ENCODE assay signal across 9 cellular contexts in the genomic region with DNA sequence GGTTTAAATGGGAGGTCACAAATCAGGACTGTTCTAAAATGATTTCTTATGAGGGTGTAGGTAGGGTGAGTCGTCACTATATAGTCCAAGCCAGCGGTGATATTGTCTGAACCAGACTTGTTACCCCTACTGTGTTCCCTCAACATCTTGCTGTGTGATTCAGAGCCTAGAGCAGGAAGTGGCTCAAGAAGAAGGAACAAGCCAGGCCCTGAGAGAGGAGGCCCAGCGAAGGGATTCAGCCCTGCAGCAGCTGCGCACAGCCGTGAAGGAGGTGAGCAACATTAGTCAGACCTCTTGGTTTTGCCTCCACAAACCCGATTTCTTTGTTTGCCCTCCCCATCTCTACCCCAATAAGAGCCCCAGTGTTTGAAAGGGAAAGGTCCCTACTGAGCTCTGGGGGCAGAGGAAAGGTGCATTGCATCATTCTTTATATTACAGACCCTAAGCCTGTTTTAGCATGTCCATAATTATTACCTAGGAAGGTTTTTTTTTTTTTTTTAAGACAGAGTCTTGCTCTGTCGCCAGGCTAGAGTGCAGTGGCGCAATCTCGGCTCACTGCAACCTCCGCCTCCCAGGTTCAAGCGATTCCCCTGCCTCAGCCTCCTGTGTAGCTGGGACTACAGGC. TPM values are rescaled to one million over a fixed set of nuclear protein-coding genes. Genes with fewer than 3 reads are reported as not detected.
DNase-seq lines count a peak whose midpoint lies in the region; ATAC-seq and TF ChIP-seq lines count a peak whose summit lies in the region.
"Had no signal": no experiment of that assay in that cellular context is flagged by ENCODE, and none has a peak within 500 bp of the region (broad histone marks: within the 10 kb centered on the region; RNA-seq: fewer than 3 reads in every experiment).

No MANE protein-coding gene starts in this region.

- intact Hi-C loops in breast epithelium (cut with DNase I; ENCODE audit: low total_unique reads), result loop anchor here (5.0 kb wide), 1 partner anchor 47 kb away; no protein-coding TSS in a partner anchor

- no peaks in the 10 kb centered on the region for H3K27me3 ChIP-seq in OCI-LY1 (ENCODE audit: insufficient read depth, low read length)
- H3K27me3 ChIP-seq in breast epithelium, result no peaks in the 10 kb centered on the region

- H3K79me2 ChIP-seq in OCI-LY1 (ENCODE audit: insufficient read depth, low read length), result no peaks in the 10 kb centered on the region
- H3K79me2 ChIP-seq: parathyroid adenoma had no signal

- TF ChIP-seq POLR2A in breast epithelium (IDR thresholded peaks at IDR 0.05), result no peak

- H3K27ac ChIP-seq in OCI-LY1 (ENCODE audit: low read depth, low read length, poor library complexity, severe bottlenecking) (peak overlapping the region; percentile 30), breast epithelium (peak overlapping the region; percentile 95 to 97), coronary artery (peak overlapping the region in 1 of 2 donors; percentile 100)

- no peak for TF ChIP-seq CTCF in OCI-LY1 (IDR thresholded peaks at IDR 0.05; ENCODE audit: low read length)
- no peak for TF ChIP-seq CTCF in breast epithelium (IDR thresholded peaks at IDR 0.05)
- no peak for TF ChIP-seq CTCF in coronary artery (IDR thresholded peaks at IDR 0.05)

- DNase-seq in GDM1 (lab: John Stamatoyannopoulos, UW), result peak; percentile 41
- no peak for DNase-seq in breast epithelium (ENCODE audit: low spot score in 2 of 2)
- peak; percentile 63 for DNase-seq in non-pigmented ciliary epithelial cell (ENCODE audit: low read depth)
- DNase-seq in coronary artery (ENCODE audit: low spot score), result no peak
- DNase-seq in stimulated activated CD4-positive, alpha-beta T cell treated with anti-CD3 and anti-CD28 coated beads, Interleukin-2, amount 100 ng/mL, for 48 hours, result no peak

- no peak overlapping the region for H3K4me3 ChIP-seq in OCI-LY1 (ENCODE audit: low read depth, low read length, poor library complexity, severe bottlenecking)
- no peak overlapping the region for H3K4me3 ChIP-seq in breast epithelium
- H3K4me3 ChIP-seq in coronary artery, result no peak overlapping the region

- H3K4me1 ChIP-seq in OCI-LY1 (ENCODE audit: insufficient read depth, low read length, severe bottlenecking) (peaks cover 11% of the 10 kb centered on the region), breast epithelium (peaks cover 11 to 28% of the 10 kb centered on the region in 2 donors)

- H3K9me3 ChIP-seq in OCI-LY1 (ENCODE audit: low read length), result no peaks in the 10 kb centered on the region
- H3K9me3 ChIP-seq in breast epithelium, result no peaks in the 10 kb centered on the region

- H4K20me1 ChIP-seq in OCI-LY1 (ENCODE audit: insufficient read depth, low read length), result no peaks in the 10 kb centered on the region

- H3K9me2 ChIP-seq in OCI-LY1 (ENCODE audit: low read depth, low read length), result no peaks in the 10 kb centered on the region

- no peak for ATAC-seq in HG02642 (IDR thresholded peaks at IDR 0.05; ENCODE audit: poor library complexity, unreplicated experiment)
- ATAC-seq in GM21619 (IDR thresholded peaks at IDR 0.05; ENCODE audit: unreplicated experiment), result no peak

- no peak overlapping the region for H3K4me2 ChIP-seq in OCI-LY1 (ENCODE audit: low read length)

- H2AFZ ChIP-seq in OCI-LY1 (ENCODE audit: low read length), result no peak overlapping the region
- H2AFZ ChIP-seq: parathyroid adenoma had no signal

- H3K9ac ChIP-seq in OCI-LY1 (ENCODE audit: low read length), result no peak overlapping the region
- H3K9ac ChIP-seq: parathyroid adenoma had no signal

- 0 out of 2 replicates have a peak, but pooled peaks cover 7% of the 10 kb centered on the region for H3F3A ChIP-seq in OCI-LY1 (ENCODE audit: insufficient read depth, low read length)

- H3K36me3 ChIP-seq in OCI-LY1 (ENCODE audit: insufficient read depth, low read length), result peaks cover 68% of the 10 kb centered on the region
- H3K36me3 ChIP-seq in breast epithelium, result no peaks in the 10 kb centered on the region

RNA-seq across cellular contexts. Expression of a gene that starts 5.0 kb away (rescaled TPM):
- total RNA-seq in breast epithelium, result 10 to 100 TPM; 27.5 to 55.7 (median 50.1) TPM

RNA-seq across cellular contexts. Expression of a gene that starts 31.5 kb away (rescaled TPM):
- 10 to 100 TPM; 15.0 to 25.5 (median 24.9) TPM for total RNA-seq in breast epithelium

RNA-seq across cellular contexts. Expression of a gene that starts 40.9 kb away (rescaled TPM):
- 10 to 100 TPM in 1 of 3 donors, 1 to 10 TPM in 2; 4.8 to 11.7 (median 7.5) TPM for total RNA-seq in breast epithelium

RNA-seq across cellular contexts. Expression of a gene that starts 42.8 kb away (rescaled TPM):
- 10 to 100 TPM in 2 of 3 donors, 1 to 10 TPM in 1; 8.3 to 12.8 (median 12.3) TPM for total RNA-seq in breast epithelium

Comparison
In these comparisons a context has a peak if more than half of its experiments do, and no peak if none do; other contexts are left out.
1. DNase-seq: peak in GDM1 (single experiment) and non-pigmented ciliary epithelial cell (single experiment); none in breast epithelium (0 of 2), coronary artery (single experiment) and stimulated activated CD4-positive, alpha-beta T cell treated with anti-CD3 and anti-CD28 coated beads, Interleukin-2, amount 100 ng/mL, for 48 hours (0 of 2).